17 cellular contexts compared by ENCODE assay signal in genomic region chr2:159168707-159169106, GRCh38.
DNase-seq lines count a peak whose midpoint lies in the region; ATAC-seq, FAIRE-seq and TF ChIP-seq lines count a peak whose summit lies in the region.
"Had no signal": no experiment of that assay in that cellular context is flagged by ENCODE, and none has a peak within 500 bp of the region (broad histone marks: within the 10 kb centered on the region; RNA-seq: fewer than 3 reads in every experiment).

No MANE protein-coding gene starts in this region.

- H3K27me3 ChIP-seq in AG04450 (ENCODE audit: control insufficient read depth, insufficient read depth, low read length) (no peaks in the 10 kb centered on the region), brain microvascular endothelial cell (replicated peaks) (no peaks in the 10 kb centered on the region), spleen (replicated peaks in 1 of 7) (no peaks in the 10 kb centered on the region)
- H3K27me3 ChIP-seq: tibial nerve had no signal

- in situ Hi-C loops in brain microvascular endothelial cell (cut with HindIII; ENCODE audit: low pct_ligation_motif_present, low sequenced_read_pairs) = no loop called here

- POLR2A ChIA-PET in AG04450 (lab: Yijun Ruan, JAX) = interaction anchor here (0.7 kb wide), 1 partner anchor 71 kb away, joined by 5 read pairs; no protein-coding TSS in a partner anchor

- no peak overlapping the region for H3K4me3 ChIP-seq in AG04450 (ENCODE audit: low read depth, low read length)
- no peak overlapping the region for H3K4me3 ChIP-seq in brain microvascular endothelial cell (ENCODE audit: low read depth, low read length)
- H3K4me3 ChIP-seq in spleen = no peak overlapping the region
- H3K4me3 ChIP-seq: tibial nerve had no signal

- DNase-seq in AG04450 (ENCODE audit: low read depth, low spot score) (no peak), HTR-8/SVneo (ENCODE audit: insufficient read length, low spot score) (peak; percentile 17), brain microvascular endothelial cell (peak; percentile 45), left colon (no peak), spleen (no peak), NCI-H1105 treated with DMSO at 0.1 percent for 48 hours (lab: John Stamatoyannopoulos, UW) (no peak), UCSD-AML1 (lab: John Stamatoyannopoulos, UW; ENCODE audit: unreplicated experiment) (no peak)
- DNase-seq: activated B cell treated with CpG ODN at 0.5 μM for 24 hours; activated T-cell treated with anti-CD3 and anti-CD28 coated beads, Interleukin-2, amount 50 U/mL, for 1 hour; CD4-positive, CD25-positive, alpha-beta regulatory T cell; KBM-7; NCI-H2227 treated with DMSO at 0.1 percent for 48 hours; right cardiac atrium; SHP77 had no signal

- H3K36me3 ChIP-seq in brain microvascular endothelial cell (replicated peaks) (peaks cover 34% of the 10 kb centered on the region), spleen (peaks cover 0 to 25% (median 0%) of the 10 kb centered on the region in 6 donors)

- no peak for FAIRE-seq in HTR-8/SVneo (lab: Jason Lieb, UNC)
- FAIRE-seq: H54 had no signal

- peaks cover 0 to 12% (median 10%) of the 10 kb centered on the region in 6 donors for H3K4me1 ChIP-seq in spleen

- intact Hi-C loops in left colon (cut with DNase I, micrococcal nuclease) = no loop called here
- intact Hi-C loops in spleen (cut with DNase I; ENCODE audit: low total_unique reads) = no loop called here

- TF ChIP-seq POLR2A in spleen (IDR thresholded peaks at IDR 0.05) = no peak

- H3K27ac ChIP-seq in AG04450 (ENCODE audit: low read depth, low read length) = no peak overlapping the region
- H3K27ac ChIP-seq in brain microvascular endothelial cell = peak overlapping the region; percentile 8
- H3K27ac ChIP-seq in spleen = no peak overlapping the region
- H3K27ac ChIP-seq: tibial nerve had no signal

- H3K9me3 ChIP-seq in AG04450 (ENCODE audit: control insufficient read depth, insufficient read depth, low read length) (no peaks in the 10 kb centered on the region), spleen (no peaks in the 10 kb centered on the region)
- H3K9me3 ChIP-seq: tibial nerve had no signal

- WGBS in spleen, 5 donors = 82 to 100% (median 93%) methylated on average over 1 of the region's 1 CpG

- CTCF ChIA-PET in AG04450 (lab: Charles Lee) = interaction anchor here (0.9 to 3.0 kb wide), 5 partner anchors 11 to 267 kb away, joined by 3 to 9 read pairs (median 3); no protein-coding TSS in a partner anchor

- ATAC-seq in left colon (peak; percentile 44), GM21526 (IDR thresholded peaks at IDR 0.05; ENCODE audit: low FRiP score, unreplicated experiment) (no peak)
- ATAC-seq: right cardiac atrium had no signal

- TF ChIP-seq CTCF in AG04450 (IDR thresholded peaks at IDR 0.05; ENCODE audit: low read depth, low read length) = peak; percentile 48
- peak; percentile 54 for TF ChIP-seq CTCF in brain microvascular endothelial cell (IDR thresholded peaks at IDR 0.05; ENCODE audit: low read depth, low read length, missing control alignments)
- no peak for TF ChIP-seq CTCF in spleen (IDR thresholded peaks at IDR 0.05 in 8 of 11, conservative IDR thresholded peaks at IDR 0.05 in 3 of 11)

Comparison
In these comparisons a context has a peak if more than half of its experiments do, and no peak if none do; other contexts are left out.
1. DNase-seq: peak in HTR-8/SVneo (single experiment) and brain microvascular endothelial cell (single experiment); none in AG04450 (single experiment), left colon (0 of 2), spleen (single experiment), NCI-H1105 treated with DMSO at 0.1 percent for 48 hours (single experiment) and UCSD-AML1 (single experiment).
2. CTCF ChIP-seq: peak in AG04450 (single experiment) and brain microvascular endothelial cell (single experiment); none in spleen (0 of 11).